ENCODE assay signal across 8 cellular contexts in genomic region chr16:88468289-88469129, GRCh38. TPM values are rescaled to one million over a fixed set of nuclear protein-coding genes. Genes with fewer than 3 reads are reported as not detected.
DNase-seq lines count a peak whose midpoint lies in the region; ATAC-seq and TF ChIP-seq lines count a peak whose summit lies in the region.

No MANE protein-coding gene starts in this region.

- H3K27ac ChIP-seq in GM23248 (no peak overlapping the region), MM.1S (ENCODE audit: low read length) (no peak overlapping the region)

- H3K27me3 ChIP-seq in GM23248 (replicated peaks; ENCODE audit: insufficient read depth) (no peaks in the 10 kb centered on the region), MM.1S (replicated peaks; ENCODE audit: insufficient read depth, low read length) (no peaks in the 10 kb centered on the region)

- H4K20me1 ChIP-seq in GM23248 (ENCODE audit: insufficient read depth) (no peaks in the 10 kb centered on the region), MM.1S (ENCODE audit: insufficient read depth, low read length) (no peaks in the 10 kb centered on the region)

- no peak for TF ChIP-seq CTCF in MM.1S (IDR thresholded peaks at IDR 0.05; ENCODE audit: low read length)

- H3K4me1 ChIP-seq in GM23248 (ENCODE audit: insufficient read depth) (no peaks in the 10 kb centered on the region), MM.1S (ENCODE audit: low read length) (no peaks in the 10 kb centered on the region)

- in situ Hi-C loops in GM23248 (cut with MboI) = no loop called here

- H3K9ac ChIP-seq in GM23248 = no peak overlapping the region
- H3K9ac ChIP-seq in MM.1S (ENCODE audit: low read length) = no peak overlapping the region

- H3K4me3 ChIP-seq in GM23248 = no peak overlapping the region
- no peak overlapping the region for H3K4me3 ChIP-seq in MM.1S (ENCODE audit: low read length)

- H3K9me2 ChIP-seq in GM23248 (ENCODE audit: insufficient read depth) (no peaks in the 10 kb centered on the region), MM.1S (replicated peaks; ENCODE audit: insufficient read depth, low read length) (no peaks in the 10 kb centered on the region)

- H3F3A ChIP-seq in GM23248 (ENCODE audit: insufficient read depth) (no peaks in the 10 kb centered on the region), MM.1S (ENCODE audit: insufficient read depth, low read length) (no peaks in the 10 kb centered on the region)

- H2AFZ ChIP-seq in GM23248 (no peak overlapping the region), MM.1S (ENCODE audit: low read length) (no peak overlapping the region)

- H3K4me2 ChIP-seq in GM23248 (ENCODE audit: unreplicated experiment) (no peak overlapping the region), MM.1S (ENCODE audit: low read depth, low read length) (no peak overlapping the region)

- peak; percentile 78 for DNase-seq in AG08396 (ENCODE audit: low spot score)
- DNase-seq in GM23248 = peak; percentile 41
- peak; percentile 89 for DNase-seq in SK-N-DZ (ENCODE audit: low spot score)
- peak; percentile 73 for DNase-seq in iPS DF 19.7 (ENCODE audit: low read depth, low spot score)
- DNase-seq in MM.1S = no peak

- WGBS in GM23248 (ENCODE audit: low coverage in 1 of 2, low lambda C conversion rate in 2 of 2, missing lambda C conversion rate in 2 of 2), 2 experiments = 15 to 19% methylated on average over 13 to 18 of the region's 18 CpGs

- ATAC-seq in GM18517 (IDR thresholded peaks at IDR 0.05; ENCODE audit: unreplicated experiment) = no peak
- ATAC-seq in GM21528 (IDR thresholded peaks at IDR 0.05; ENCODE audit: low FRiP score, unreplicated experiment) = no peak
- no peak for ATAC-seq in HG03095 (IDR thresholded peaks at IDR 0.05; ENCODE audit: unreplicated experiment)

- H3K36me3 ChIP-seq in GM23248 (ENCODE audit: low read depth) (no peaks in the 10 kb centered on the region), MM.1S (replicated peaks; ENCODE audit: insufficient read depth, low read length) (no peaks in the 10 kb centered on the region)

- H3K79me2 ChIP-seq in GM23248 (ENCODE audit: insufficient read depth) (no peaks in the 10 kb centered on the region), MM.1S (ENCODE audit: low read length) (peaks cover 23% of the 10 kb centered on the region; the same call in 1 of the 2 replicates)

- no peaks in the 10 kb centered on the region for H3K9me3 ChIP-seq in GM23248 (ENCODE audit: low read depth)
- no peaks in the 10 kb centered on the region for H3K9me3 ChIP-seq in MM.1S (replicated peaks; ENCODE audit: insufficient read depth, low read length)

RNA-seq across cellular contexts. Expression of gene ZFPM1, which starts 15.4 kb away (rescaled TPM):
- total RNA-seq in GM23248 (2014; rRNA removed; shearing (Covaris generic)) = 0.25 and 2.4 TPM in 2 replicates
- 0.06 and 0.14 TPM in 2 replicates for polyA plus RNA-seq in GM23248 (2016; fragmentation: Nextera tagmentation; extraction: Ambion mirVana)
- polyA plus RNA-seq in SK-N-DZ (2014; cell fraction: cytosol; rRNA removed) = 2.1 and 2.4 TPM in 2 replicates
- 1.6 and 3.0 TPM in 2 replicates for polyA plus RNA-seq in SK-N-DZ (2014; cell fraction: nucleus; rRNA removed)
